Comparison of ENCODE assay signal across 9 cellular contexts in the genomic region with DNA sequence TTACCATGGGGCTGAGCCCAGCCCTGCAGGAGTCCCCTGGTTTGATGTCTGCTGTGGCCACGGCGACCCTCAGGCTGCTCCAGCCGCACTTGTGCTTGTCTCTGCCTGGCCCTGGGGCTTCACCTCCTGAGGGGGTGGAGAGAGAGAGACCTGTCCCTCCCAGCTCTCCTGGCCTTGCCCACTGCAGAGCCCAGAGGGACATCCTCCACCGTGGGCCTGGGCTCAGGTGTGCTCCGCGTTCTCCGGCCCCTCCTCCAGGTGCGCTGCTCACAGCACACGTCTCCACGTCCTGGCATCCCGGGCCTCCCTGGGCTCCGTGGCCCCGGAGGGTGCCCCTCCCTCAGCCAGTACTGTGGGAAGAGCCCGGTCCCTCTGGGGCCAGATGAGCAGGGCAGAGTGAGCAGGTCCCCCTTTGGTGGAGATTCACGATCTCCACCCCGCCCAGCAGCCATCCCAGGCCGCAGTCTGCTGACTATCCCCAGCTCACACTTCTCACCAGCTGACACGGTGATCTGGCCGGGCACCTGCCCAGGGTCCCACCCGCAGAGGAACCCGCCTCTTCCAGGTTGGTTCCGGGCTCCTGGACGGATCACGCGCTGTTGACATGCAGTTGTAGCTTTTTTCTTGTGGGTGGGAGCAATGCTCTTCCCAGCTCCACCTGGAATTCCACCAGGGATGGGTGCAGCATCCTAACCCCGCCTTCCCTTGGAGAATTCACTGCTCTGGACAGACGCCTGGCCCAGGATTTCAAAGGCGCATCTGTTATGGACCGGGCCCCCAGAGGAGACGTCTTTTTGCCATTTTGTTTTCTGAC. TPM values are rescaled to one million over a fixed set of nuclear protein-coding genes. Genes with fewer than 3 reads are reported as not detected.
A peak's percentile ranks its signal among the peaks of the same experiment; 100 is the strongest.
DNase-seq lines count a peak whose midpoint lies in the region; ATAC-seq and TF ChIP-seq lines count a peak whose summit lies in the region.
"Had no signal": no experiment of that assay in that cellular context is flagged by ENCODE, and none has a peak within 500 bp of the region (broad histone marks: within the 10 kb centered on the region; RNA-seq: fewer than 3 reads in every experiment).

No MANE protein-coding gene starts in this region.

- peak; percentile 77 for DNase-seq in HK-2 (ENCODE audit: unreplicated experiment)
- DNase-seq in kidney glomerular epithelial cell (lab: John Stamatoyannopoulos, UW) = peak; percentile 93
- DNase-seq in sciatic nerve (ENCODE audit: low spot score) = peak; percentile 64
- no peak for DNase-seq in NCI-H345 (lab: John Stamatoyannopoulos, UW)
- DNase-seq: central memory CD4-positive, alpha-beta T cell; DND-41 had no signal

- intact Hi-C loops in sciatic nerve (cut with DNase I) = loop anchor here (5.0 kb wide), 1 partner anchor 592 kb away; no protein-coding TSS in a partner anchor

- peak; percentile 20 for ATAC-seq in SK-N-SH treated with all-trans-retinoic acid at 6 μM for 48 hours
- peak; percentile 31 for ATAC-seq in sciatic nerve
- no peak for ATAC-seq in GM18517 (IDR thresholded peaks at IDR 0.05; ENCODE audit: unreplicated experiment)
- ATAC-seq in HG02938 (IDR thresholded peaks at IDR 0.05; ENCODE audit: unreplicated experiment) = no peak

TF ChIP-seq in SK-N-SH treated with all-trans-retinoic acid at 6 μM for 48 hours, 23 proteins besides CTCF, POLR2A, EP300 and RAD21:
- TF ChIP-seq ZC3H10 (CRISPR knock-in tag; IDR thresholded peaks at IDR 0.05) (no peak), TOX (CRISPR knock-in tag; IDR thresholded peaks at IDR 0.05; ENCODE audit: borderline replicate concordance) (no peak), ZNF70 (CRISPR knock-in tag; IDR thresholded peaks at IDR 0.05) (no peak), ZFP3 (CRISPR knock-in tag; IDR thresholded peaks at IDR 0.05) (no peak), ZNF8 (CRISPR knock-in tag; IDR thresholded peaks at IDR 0.05) (no peak), PPARA (CRISPR knock-in tag; IDR thresholded peaks at IDR 0.05; ENCODE audit: borderline replicate concordance) (no peak), ZNF565 (CRISPR knock-in tag; conservative IDR thresholded peaks at IDR 0.05; ENCODE audit: low read depth) (no peak), TCF4 (CRISPR knock-in tag; IDR thresholded peaks at IDR 0.05; ENCODE audit: borderline replicate concordance) (no peak), ARNTL (CRISPR knock-in tag; IDR thresholded peaks at IDR 0.05; ENCODE audit: borderline replicate concordance, low read depth) (no peak), BACH2 (CRISPR knock-in tag; IDR thresholded peaks at IDR 0.05; ENCODE audit: borderline replicate concordance) (no peak), GLIS3 (CRISPR knock-in tag; IDR thresholded peaks at IDR 0.05) (no peak), CSDC2 (CRISPR knock-in tag; IDR thresholded peaks at IDR 0.05) (no peak), ZFP30 (CRISPR knock-in tag; IDR thresholded peaks at IDR 0.05) (no peak), ESRRG (CRISPR knock-in tag; IDR thresholded peaks at IDR 0.05) (no peak), RARB (CRISPR knock-in tag; IDR thresholded peaks at IDR 0.05) (no peak), ISL1 (CRISPR knock-in tag; IDR thresholded peaks at IDR 0.05) (no peak)
- TF ChIP-seq, protein P1, sequence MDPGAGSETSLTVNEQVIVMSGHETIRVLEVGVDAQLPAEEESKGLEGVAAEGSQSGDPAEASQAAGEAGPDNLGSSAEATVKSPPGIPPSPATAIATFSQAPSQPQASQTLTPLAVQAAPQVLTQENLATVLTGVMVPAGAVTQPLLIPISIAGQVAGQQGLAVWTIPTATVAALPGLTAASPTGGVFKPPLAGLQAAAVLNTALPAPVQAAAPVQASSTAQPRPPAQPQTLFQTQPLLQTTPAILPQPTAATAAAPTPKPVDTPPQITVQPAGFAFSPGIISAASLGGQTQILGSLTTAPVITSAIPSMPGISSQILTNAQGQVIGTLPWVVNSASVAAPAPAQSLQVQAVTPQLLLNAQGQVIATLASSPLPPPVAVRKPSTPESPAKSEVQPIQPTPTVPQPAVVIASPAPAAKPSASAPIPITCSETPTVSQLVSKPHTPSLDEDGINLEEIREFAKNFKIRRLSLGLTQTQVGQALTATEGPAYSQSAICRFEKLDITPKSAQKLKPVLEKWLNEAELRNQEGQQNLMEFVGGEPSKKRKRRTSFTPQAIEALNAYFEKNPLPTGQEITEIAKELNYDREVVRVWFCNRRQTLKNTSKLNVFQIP (CRISPR knock-in tag; IDR thresholded peaks at IDR 0.05; ENCODE audit: borderline replicate concordance, low read depth) = no peak
- TF ChIP-seq, protein P2, sequence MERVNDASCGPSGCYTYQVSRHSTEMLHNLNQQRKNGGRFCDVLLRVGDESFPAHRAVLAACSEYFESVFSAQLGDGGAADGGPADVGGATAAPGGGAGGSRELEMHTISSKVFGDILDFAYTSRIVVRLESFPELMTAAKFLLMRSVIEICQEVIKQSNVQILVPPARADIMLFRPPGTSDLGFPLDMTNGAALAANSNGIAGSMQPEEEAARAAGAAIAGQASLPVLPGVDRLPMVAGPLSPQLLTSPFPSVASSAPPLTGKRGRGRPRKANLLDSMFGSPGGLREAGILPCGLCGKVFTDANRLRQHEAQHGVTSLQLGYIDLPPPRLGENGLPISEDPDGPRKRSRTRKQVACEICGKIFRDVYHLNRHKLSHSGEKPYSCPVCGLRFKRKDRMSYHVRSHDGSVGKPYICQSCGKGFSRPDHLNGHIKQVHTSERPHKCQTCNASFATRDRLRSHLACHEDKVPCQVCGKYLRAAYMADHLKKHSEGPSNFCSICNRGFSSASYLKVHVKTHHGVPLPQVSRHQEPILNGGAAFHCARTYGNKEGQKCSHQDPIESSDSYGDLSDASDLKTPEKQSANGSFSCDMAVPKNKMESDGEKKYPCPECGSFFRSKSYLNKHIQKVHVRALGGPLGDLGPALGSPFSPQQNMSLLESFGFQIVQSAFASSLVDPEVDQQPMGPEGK (CRISPR knock-in tag; IDR thresholded peaks at IDR 0.05; ENCODE audit: borderline replicate concordance) = no peak
- TF ChIP-seq, protein P3, sequence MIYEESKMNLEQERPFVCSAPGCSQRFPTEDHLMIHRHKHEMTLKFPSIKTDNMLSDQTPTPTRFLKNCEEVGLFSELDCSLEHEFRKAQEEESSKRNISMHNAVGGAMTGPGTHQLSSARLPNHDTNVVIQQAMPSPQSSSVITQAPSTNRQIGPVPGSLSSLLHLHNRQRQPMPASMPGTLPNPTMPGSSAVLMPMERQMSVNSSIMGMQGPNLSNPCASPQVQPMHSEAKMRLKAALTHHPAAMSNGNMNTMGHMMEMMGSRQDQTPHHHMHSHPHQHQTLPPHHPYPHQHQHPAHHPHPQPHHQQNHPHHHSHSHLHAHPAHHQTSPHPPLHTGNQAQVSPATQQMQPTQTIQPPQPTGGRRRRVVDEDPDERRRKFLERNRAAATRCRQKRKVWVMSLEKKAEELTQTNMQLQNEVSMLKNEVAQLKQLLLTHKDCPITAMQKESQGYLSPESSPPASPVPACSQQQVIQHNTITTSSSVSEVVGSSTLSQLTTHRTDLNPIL (CRISPR knock-in tag; IDR thresholded peaks at IDR 0.05; ENCODE audit: low read depth) = no peak
- TF ChIP-seq, protein P4, sequence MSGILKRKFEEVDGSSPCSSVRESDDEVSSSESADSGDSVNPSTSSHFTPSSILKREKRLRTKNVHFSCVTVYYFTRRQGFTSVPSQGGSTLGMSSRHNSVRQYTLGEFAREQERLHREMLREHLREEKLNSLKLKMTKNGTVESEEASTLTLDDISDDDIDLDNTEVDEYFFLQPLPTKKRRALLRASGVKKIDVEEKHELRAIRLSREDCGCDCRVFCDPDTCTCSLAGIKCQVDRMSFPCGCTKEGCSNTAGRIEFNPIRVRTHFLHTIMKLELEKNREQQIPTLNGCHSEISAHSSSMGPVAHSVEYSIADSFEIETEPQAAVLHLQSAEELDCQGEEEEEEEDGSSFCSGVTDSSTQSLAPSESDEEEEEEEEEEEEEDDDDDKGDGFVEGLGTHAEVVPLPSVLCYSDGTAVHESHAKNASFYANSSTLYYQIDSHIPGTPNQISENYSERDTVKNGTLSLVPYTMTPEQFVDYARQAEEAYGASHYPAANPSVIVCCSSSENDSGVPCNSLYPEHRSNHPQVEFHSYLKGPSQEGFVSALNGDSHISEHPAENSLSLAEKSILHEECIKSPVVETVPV (CRISPR knock-in tag; IDR thresholded peaks at IDR 0.05) = no peak

RNA-seq across cellular contexts. Expression of a gene that starts 41.8 kb away (rescaled TPM):
- total RNA-seq in sciatic nerve = 44.2 TPM

Comparison
In these comparisons a context has a peak if more than half of its experiments do, and no peak if none do; other contexts are left out.
1. ATAC-seq: peak in SK-N-SH treated with all-trans-retinoic acid at 6 μM for 48 hours (single experiment) and sciatic nerve (single experiment); none in GM18517 (single experiment) and HG02938 (single experiment).